ENCODE assay signal across 19 cellular contexts in genomic region chr10:13652860-13653259, GRCh38.
DNase-seq lines count a peak whose midpoint lies in the region; ATAC-seq and TF ChIP-seq lines count a peak whose summit lies in the region.
"Had no signal": no experiment of that assay in that cellular context is flagged by ENCODE, and none has a peak within 500 bp of the region (broad histone marks: within the 10 kb centered on the region; RNA-seq: fewer than 3 reads in every experiment).

No MANE protein-coding gene starts in this region.

- TF ChIP-seq CTCF in right atrium auricular region (IDR thresholded peaks at IDR 0.05) (no peak), RWPE1 (conservative IDR thresholded peaks at IDR 0.05; ENCODE audit: low read depth) (no peak), coronary artery (IDR thresholded peaks at IDR 0.05) (no peak), osteocyte (IDR thresholded peaks at IDR 0.05) (no peak), transverse colon (IDR thresholded peaks at IDR 0.05) (no peak)

- no peak for TF ChIP-seq POLR2A in transverse colon (IDR thresholded peaks at IDR 0.05)

- H3K9me3 ChIP-seq in right atrium auricular region (no peaks in the 10 kb centered on the region), transverse colon (no peaks in the 10 kb centered on the region)
- H3K9me3 ChIP-seq: Caco-2, Peyer's patch had no signal

- H3K4me1 ChIP-seq in right atrium auricular region = no peaks in the 10 kb centered on the region
- no peaks in the 10 kb centered on the region for H3K4me1 ChIP-seq in transverse colon
- H3K4me1 ChIP-seq: Caco-2, Peyer's patch had no signal

- DNase-seq in Right ventricle myocardium inferior (ENCODE audit: missing footprints) = no peak
- DNase-seq in right atrium auricular region (ENCODE audit: low spot score) = no peak
- DNase-seq in RWPE1 (ENCODE audit: low spot score) = no peak
- DNase-seq in coronary artery (ENCODE audit: low spot score) = peak; percentile 67
- no peak for DNase-seq in osteocyte (ENCODE audit: extremely low spot score, unreplicated experiment)
- no peak for DNase-seq in activated effector memory CD4-positive, alpha-beta T cell treated with anti-CD3 and anti-CD28 coated beads, Interleukin-2, amount 50 U/mL, for 16 hours
- DNase-seq in effector memory CD8-positive, alpha-beta T cell = no peak
- DNase-seq in transverse colon = no peak
- DNase-seq: Caco-2; CD4-positive, CD25-positive, alpha-beta regulatory T cell; DMS153; Karpas-422; NCI-H1694; NCI-H2081; NCI-H2171; NCI-H345; NCI-H524; NCI-H82; Peyer's patch had no signal

- peak; percentile 44 for ATAC-seq in Right ventricle myocardium inferior
- no peak for ATAC-seq in effector memory CD8-positive, alpha-beta T cell (replicated peaks)

- H3K27me3 ChIP-seq in right atrium auricular region (no peaks in the 10 kb centered on the region), transverse colon (no peaks in the 10 kb centered on the region)
- H3K27me3 ChIP-seq: Peyer's patch had no signal

- H3K27ac Mint-ChIP-seq in osteocyte (ENCODE audit: unreplicated experiment) = peak overlapping the region; percentile 27
- H3K27ac Mint-ChIP-seq in effector memory CD8-positive, alpha-beta T cell = peak overlapping the region in 1 of 2 donors; percentile 16

- intact Hi-C loops in Right ventricle myocardium inferior (cut with DNase I) = no loop called here
- intact Hi-C loops in transverse colon (cut with DNase I; ENCODE audit: low total_unique reads) = no loop called here

- no peak for TF ChIP-seq EP300 in transverse colon (IDR thresholded peaks at IDR 0.05; ENCODE audit: low read depth)

- 69 to 73% methylated on average over 3 to 6 of the region's 6 CpGs for WGBS in transverse colon (ENCODE audit: low coverage in 1 of 2), 2 donors

- H3K4me1 Mint-ChIP-seq in osteocyte (ENCODE audit: unreplicated experiment) = no peaks in the 10 kb centered on the region
- H3K4me1 Mint-ChIP-seq in effector memory CD8-positive, alpha-beta T cell (ENCODE audit: low read depth in 2 of 2) = peaks cover 0 to 5% of the 10 kb centered on the region in 2 donors

- no peak overlapping the region for H3K27ac ChIP-seq in right atrium auricular region
- H3K27ac ChIP-seq in RWPE1 = peak overlapping the region; percentile 39; the same call in 1 of the 2 replicates
- H3K27ac ChIP-seq in coronary artery = no peak overlapping the region
- H3K27ac ChIP-seq in transverse colon = no peak overlapping the region
- H3K27ac ChIP-seq: Peyer's patch had no signal

- H3K4me3 ChIP-seq in right atrium auricular region (no peak overlapping the region), coronary artery (no peak overlapping the region), transverse colon (no peak overlapping the region)
- H3K4me3 ChIP-seq: Peyer's patch had no signal

- CTCF ChIA-PET in RWPE1 (lab: Yijun Ruan, JAX) = no interaction called here

- H3K36me3 ChIP-seq in right atrium auricular region (peaks cover 66% of the 10 kb centered on the region), transverse colon (peaks cover 0 to 13% (median 3%) of the 10 kb centered on the region in 4 donors)

- no peak overlapping the region for H3K4me3 Mint-ChIP-seq in osteocyte (ENCODE audit: unreplicated experiment)
- no peak overlapping the region for H3K4me3 Mint-ChIP-seq in effector memory CD8-positive, alpha-beta T cell
- H3K4me3 Mint-ChIP-seq: CD4-positive, CD25-positive, alpha-beta regulatory T cell had no signal

- in situ Hi-C loops in transverse colon (cut with MboI; ENCODE audit: low pct_ligation_motif_present in 1 of 4, low pct_unique_long_range_greater_than_20kb in 1 of 4, low sequenced_read_pairs in 3 of 4) = no loop called here

- POLR2A ChIA-PET in RWPE1 (lab: Yijun Ruan, JAX; ENCODE audit: low non-redundant PET) = no interaction called here

- H3K9me3 Mint-ChIP-seq in osteocyte (ENCODE audit: unreplicated experiment) = no peaks in the 10 kb centered on the region
- H3K9me3 Mint-ChIP-seq in effector memory CD8-positive, alpha-beta T cell = no peaks in the 10 kb centered on the region
- H3K9me3 Mint-ChIP-seq: CD4-positive, CD25-positive, alpha-beta regulatory T cell had no signal

- peaks cover 66% of the 10 kb centered on the region for H3K36me3 Mint-ChIP-seq in osteocyte (ENCODE audit: unreplicated experiment)
- no peaks in the 10 kb centered on the region for H3K36me3 Mint-ChIP-seq in effector memory CD8-positive, alpha-beta T cell (ENCODE audit: insufficient read depth)

- H3K27me3 Mint-ChIP-seq in osteocyte (ENCODE audit: unreplicated experiment) = no peaks in the 10 kb centered on the region
- H3K27me3 Mint-ChIP-seq in effector memory CD8-positive, alpha-beta T cell = no peaks in the 10 kb centered on the region
- H3K27me3 Mint-ChIP-seq: CD4-positive, CD25-positive, alpha-beta regulatory T cell had no signal
